ENCODE assay signal across 8 cellular contexts in genomic region chr1:220908757-220909156, GRCh38. TPM values are rescaled to one million over a fixed set of nuclear protein-coding genes. Genes with fewer than 3 reads are reported as not detected.
DNase-seq lines count a peak whose midpoint lies in the region; ATAC-seq and TF ChIP-seq lines count a peak whose summit lies in the region.

No MANE protein-coding gene starts in this region.

- no peak for ATAC-seq in T-helper 17 cell

- TF ChIP-seq CTCF in tibial nerve (IDR thresholded peaks at IDR 0.05) = peak in 3 of 5 experiments; percentile 26 to 47 (median 36)
- peak in 27 of 56 donors; percentile 9 to 42 (median 24) for TF ChIP-seq CTCF in dorsolateral prefrontal cortex (IDR thresholded peaks at IDR 0.05 in 54 of 56, conservative IDR thresholded peaks at IDR 0.05 in 2 of 56; ENCODE audit: low read depth in 1 of 56, partially characterized antibody in 56 of 56)

- no peaks in the 10 kb centered on the region for H3K4me1 Mint-ChIP-seq in T-helper 17 cell

- H3K27ac Mint-ChIP-seq in T-helper 17 cell = no peak overlapping the region

- peaks cover 0 to 6% of the 10 kb centered on the region in 2 donors for H3K27me3 ChIP-seq in tibial nerve
- peaks cover 0 to 37% (median 6%) of the 10 kb centered on the region in 45 donors for H3K27me3 ChIP-seq in dorsolateral prefrontal cortex

- H3K4me3 Mint-ChIP-seq in T-helper 17 cell = no peak overlapping the region

- peaks cover 3% of the 10 kb centered on the region for H3K36me3 Mint-ChIP-seq in T-helper 17 cell (ENCODE audit: low read depth)

- H3K9me3 ChIP-seq in tibial nerve (no peaks in the 10 kb centered on the region), T-helper 17 cell (ENCODE audit: control insufficient read depth, low read length, poor library complexity, severe bottlenecking) (no peaks in the 10 kb centered on the region)

- no peak for TF ChIP-seq EP300 in tibial nerve (IDR thresholded peaks at IDR 0.05)

- H3K27ac ChIP-seq in tibial nerve (no peak overlapping the region), dorsolateral prefrontal cortex (no peak overlapping the region)

- DNase-seq in NOMO-1 (lab: John Stamatoyannopoulos, UW; ENCODE audit: unreplicated experiment in 2 of 2) (peak; percentile 29 to 53), NOMO-1 treated with dmso at 0.1 percent for 144 hours (lab: John Stamatoyannopoulos, UW; ENCODE audit: unreplicated experiment) (no peak), NCI-H1694 (lab: John Stamatoyannopoulos, UW) (peak; percentile 22), erythroblast (lab: John Stamatoyannopoulos, UW) (peak; percentile 20 to 36), tibial nerve (ENCODE audit: low spot score in 2 of 2) (no peak), NCI-H2227 (lab: John Stamatoyannopoulos, UW; ENCODE audit: unreplicated experiment) (no peak), T-helper 17 cell (no peak), dorsolateral prefrontal cortex (no peak)

- H3K4me3 ChIP-seq in tibial nerve (no peak overlapping the region), dorsolateral prefrontal cortex (no peak overlapping the region)

- peaks cover 47% of the 10 kb centered on the region for H3K27me3 Mint-ChIP-seq in T-helper 17 cell

- H3K36me3 ChIP-seq in tibial nerve = no peaks in the 10 kb centered on the region

- H3K4me1 ChIP-seq in tibial nerve = no peaks in the 10 kb centered on the region

- intact Hi-C loops in dorsolateral prefrontal cortex (cut with DNase I) = no loop called here

- no peak for TF ChIP-seq POLR2A in erythroblast (IDR thresholded peaks at IDR 0.05; ENCODE audit: low read length)
- no peak for TF ChIP-seq POLR2A in tibial nerve (IDR thresholded peaks at IDR 0.05)

- 46 to 68% methylated on average over 2 of the region's 2 CpGs for WGBS in tibial nerve, 2 donors

RNA-seq across cellular contexts. Expression of gene HLX, which starts 29.5 kb away (rescaled TPM):
- total RNA-seq in tibial nerve = 10 to 100 TPM; 16.5 to 29.2 (median 23.0) TPM
- total RNA-seq in T-helper 17 cell = under 1 TPM; 0.26 to 0.94 TPM
- total RNA-seq in dorsolateral prefrontal cortex = 1 to 10 TPM in 94 of 120 experiments, under 1 TPM in 26; 0.25 to 5.3 (median 1.6) TPM

Comparison
In these comparisons a context has a peak if more than half of its experiments do, and no peak if none do; other contexts are left out.
1. DNase-seq: peak in NOMO-1 (2 of 2), NCI-H1694 (single experiment) and erythroblast (2 of 2); none in NOMO-1 treated with dmso at 0.1 percent for 144 hours (single experiment), tibial nerve (0 of 2), NCI-H2227 (single experiment), T-helper 17 cell (0 of 3) and dorsolateral prefrontal cortex (0 of 10).